In genomic region chr1:240732390-240732789, GRCh38 we compare ENCODE assay signal across 8 cellular contexts.
DNase-seq lines count a peak whose midpoint lies in the region; ATAC-seq and TF ChIP-seq lines count a peak whose summit lies in the region.

No MANE protein-coding gene starts in this region.

- TF ChIP-seq CTCF in 22Rv1 (IDR thresholded peaks at IDR 0.05): peak; percentile 76
- TF ChIP-seq CTCF in GM12874 (IDR thresholded peaks at IDR 0.05; ENCODE audit: insufficient read depth, low read depth, low read length): peak; percentile 44; the same call in 1 of the 2 replicates
- TF ChIP-seq CTCF in fibroblast of the aortic adventitia (IDR thresholded peaks at IDR 0.05; ENCODE audit: insufficient read depth, low read length): peak; percentile 69

- DNase-seq in MV-4-11 (lab: John Stamatoyannopoulos, UW) (peak; percentile 37), fibroblast of the aortic adventitia (ENCODE audit: low read depth) (peak; percentile 82), renal cortical epithelial cell (ENCODE audit: low read depth) (peak; percentile 72)
- DNase-seq in activated CD4-positive, CD25-positive, alpha-beta regulatory T cell (lab: John Stamatoyannopoulos, UW): no peak

- H3K27ac ChIP-seq in 22Rv1: no peak overlapping the region

- ATAC-seq in HG02610 (IDR thresholded peaks at IDR 0.05; ENCODE audit: unreplicated experiment) (peak; percentile 89), SK-N-SH treated with all-trans-retinoic acid at 6 μM for 48 hours (peak; percentile 98)

- H3K4me3 ChIP-seq in fibroblast of the aortic adventitia (ENCODE audit: low read depth, low read length): no peak overlapping the region

TF ChIP-seq in SK-N-SH treated with all-trans-retinoic acid at 6 μM for 48 hours, 23 proteins besides CTCF, POLR2A, EP300 and RAD21:
- no peak for TF ChIP-seq POU6F1 (CRISPR knock-in tag; IDR thresholded peaks at IDR 0.05; ENCODE audit: borderline replicate concordance, low read depth)
- no peak for TF ChIP-seq TOX (CRISPR knock-in tag; IDR thresholded peaks at IDR 0.05; ENCODE audit: borderline replicate concordance)
TF ChIP-seq in SK-N-SH treated with all-trans-retinoic acid at 6 μM for 48 hours: peak in this region for 0.

Comparison
In these comparisons a context has a peak if more than half of its experiments do, and no peak if none do; other contexts are left out.
1. DNase-seq: peak in MV-4-11 (single experiment), fibroblast of the aortic adventitia (single experiment) and renal cortical epithelial cell (single experiment); none in activated CD4-positive, CD25-positive, alpha-beta regulatory T cell (0 of 4).
2. Peak in every context shown above with its lines, with median percentiles within 50 percentile points of each other: CTCF ChIP-seq.